Comparison of ENCODE assay signal across 1 cellular context in genomic region chr2:120503206-120503792, GRCh38.
TF ChIP-seq lines count a peak whose summit lies in the region.

No MANE protein-coding gene starts in this region.

TF ChIP-seq in H1, 55 proteins besides CTCF, POLR2A, EP300 and RAD21 (continued from another document):
- TF ChIP-seq CEBPB (IDR thresholded peaks at IDR 0.05; ENCODE audit: low read depth, low read length) (no peak), TBP (IDR thresholded peaks at IDR 0.05; ENCODE audit: low read depth, low read length) (no peak), KDM4A (IDR thresholded peaks at IDR 0.05; ENCODE audit: low read depth, low read length, severe bottlenecking) (no peak), NRF1 (IDR thresholded peaks at IDR 0.05; ENCODE audit: low read depth, low read length) (no peak), RXRA (IDR thresholded peaks at IDR 0.05; ENCODE audit: insufficient read depth, low read depth, low read length) (no peak), TAF1 (IDR thresholded peaks at IDR 0.05; ENCODE audit: low read depth, low read length) (no peak)
